3 cellular contexts compared by ENCODE assay signal in genomic region chr1:22260860-22261432, GRCh38.
TF ChIP-seq lines count a peak whose summit lies in the region.

No MANE protein-coding gene starts in this region.

TF ChIP-seq in GM23338, 12 proteins besides CTCF, POLR2A, EP300 and RAD21 (continues in another document):
- TF ChIP-seq ZNF462 (CRISPR knock-in tag; IDR thresholded peaks at IDR 0.05), result no peak
- TF ChIP-seq STAT1 (IDR thresholded peaks at IDR 0.05; ENCODE audit: unreplicated experiment), result no peak
- no peak for TF ChIP-seq EZH2 (IDR thresholded peaks at IDR 0.05; ENCODE audit: low read depth, unreplicated experiment)
- no peak for TF ChIP-seq EZH2phosphoT487 (IDR thresholded peaks at IDR 0.05; ENCODE audit: unreplicated experiment)

TF ChIP-seq in H1, 55 proteins besides CTCF, POLR2A, EP300 and RAD21:
- no peak for TF ChIP-seq POU5F1 (IDR thresholded peaks at IDR 0.05; ENCODE audit: low read depth, low read length)
- no peak for TF ChIP-seq EZH2 (IDR thresholded peaks at IDR 0.05; ENCODE audit: low read depth, low read length, severe bottlenecking)
- no peak for TF ChIP-seq FOSL1 (IDR thresholded peaks at IDR 0.05; ENCODE audit: insufficient read depth, low read depth, low read length)
- TF ChIP-seq JUND (IDR thresholded peaks at IDR 0.05; ENCODE audit: low read length), result no peak
- TF ChIP-seq SIX5 (IDR thresholded peaks at IDR 0.05; ENCODE audit: low read depth, low read length), result no peak
- TF ChIP-seq POLR2AphosphoS5 (IDR thresholded peaks at IDR 0.05; ENCODE audit: low read depth, low read length), result no peak
- no peak for TF ChIP-seq TAF1 (IDR thresholded peaks at IDR 0.05; ENCODE audit: low read depth, low read length)
- TF ChIP-seq EGR1 (IDR thresholded peaks at IDR 0.05; ENCODE audit: borderline replicate concordance, low read depth, low read length), result no peak
- TF ChIP-seq CHD2 (IDR thresholded peaks at IDR 0.05; ENCODE audit: low read length), result no peak
- no peak for TF ChIP-seq PHF8 (conservative IDR thresholded peaks at IDR 0.05; ENCODE audit: low read depth, low read length)
- TF ChIP-seq BACH1 (IDR thresholded peaks at IDR 0.05; ENCODE audit: low read length), result no peak
- TF ChIP-seq TBP (IDR thresholded peaks at IDR 0.05; ENCODE audit: low read depth, low read length), result no peak
- TF ChIP-seq JUN (IDR thresholded peaks at IDR 0.05; ENCODE audit: low read depth, low read length), result no peak
- TF ChIP-seq GTF2F1 (IDR thresholded peaks at IDR 0.05; ENCODE audit: borderline replicate concordance, low read depth, low read length), result no peak
- no peak for TF ChIP-seq NANOG (IDR thresholded peaks at IDR 0.05; ENCODE audit: insufficient read depth, low read depth, low read length, poor library complexity, severe bottlenecking)
- TF ChIP-seq RFX5 (IDR thresholded peaks at IDR 0.05; ENCODE audit: borderline replicate concordance, low read depth, low read length), result no peak
- TF ChIP-seq MAFK (IDR thresholded peaks at IDR 0.05; ENCODE audit: low read depth, low read length), result no peak

TF ChIP-seq in HepG2, 621 proteins besides CTCF, POLR2A, EP300 and RAD21:
- no peak for TF ChIP-seq ZNF674 (CRISPR knock-in tag; IDR thresholded peaks at IDR 0.05; ENCODE audit: low read depth)
- no peak for TF ChIP-seq SMC3 (IDR thresholded peaks at IDR 0.05; ENCODE audit: low read length)
- no peak for TF ChIP-seq PRDM15 (CRISPR knock-in tag; IDR thresholded peaks at IDR 0.05)
- no peak for TF ChIP-seq ZNF572 (CRISPR knock-in tag; IDR thresholded peaks at IDR 0.05)
- no peak for TF ChIP-seq ZHX2 (IDR thresholded peaks at IDR 0.05; ENCODE audit: low read depth)
- TF ChIP-seq ZHX2 (CRISPR knock-in tag; IDR thresholded peaks at IDR 0.05; ENCODE audit: borderline replicate concordance), result no peak
